1 cellular context compared by ENCODE assay signal in the genomic region with DNA sequence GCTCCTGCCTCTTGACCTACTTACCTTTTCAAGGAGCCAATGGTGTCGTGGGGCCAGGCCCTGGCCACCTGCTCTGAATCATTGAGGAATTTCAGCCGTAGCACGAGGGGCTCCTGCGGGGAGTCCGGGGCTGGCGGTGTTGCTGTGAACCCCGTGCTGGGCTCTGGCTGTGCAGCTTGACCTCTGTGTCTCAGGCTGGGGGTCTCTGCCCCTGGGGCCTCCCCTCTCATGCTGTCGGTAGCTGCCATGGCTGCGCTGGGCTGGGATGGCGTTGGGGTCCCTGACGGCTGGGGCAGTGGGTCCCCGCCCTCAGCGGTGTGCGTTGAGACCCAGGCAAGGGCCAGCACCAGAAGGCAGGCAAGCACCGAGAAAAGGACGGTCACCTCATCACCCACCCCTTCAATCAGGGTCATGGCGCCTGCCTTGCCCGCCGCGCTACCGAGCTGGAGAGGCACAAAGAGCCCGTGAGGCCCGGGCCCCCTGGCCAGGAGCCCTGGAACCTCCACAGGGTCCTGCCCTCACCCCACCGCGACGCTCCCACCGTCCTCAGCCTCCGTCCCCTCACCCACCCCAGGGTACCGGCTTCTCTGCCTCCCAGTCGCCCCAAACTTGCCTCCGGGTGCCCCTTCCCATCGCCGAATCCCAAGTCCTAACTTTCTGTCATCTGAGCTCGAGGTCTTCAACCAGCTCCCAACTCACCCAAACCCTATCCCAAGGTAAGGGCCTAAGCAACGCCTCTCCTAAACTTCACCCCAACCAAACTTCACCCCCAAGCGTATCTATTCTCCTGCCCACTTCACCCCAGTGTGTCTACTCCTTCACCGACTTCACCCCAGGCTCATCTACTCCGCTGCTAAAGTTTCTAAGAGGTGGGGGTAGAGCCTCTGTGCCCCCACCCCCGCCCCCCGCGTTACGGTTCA.
TF ChIP-seq lines count a peak whose summit lies in the region.

No MANE protein-coding gene starts in this region.

TF ChIP-seq in K562, 482 proteins besides CTCF, POLR2A, EP300 and RAD21 (continued from another document and continues in another):
- peak; percentile 22; the same call in 1 of the 2 replicates for TF ChIP-seq ZNF407 (IDR thresholded peaks at IDR 0.05; ENCODE audit: low read depth)
- no peak for TF ChIP-seq PRPF4 (IDR thresholded peaks at IDR 0.05; ENCODE audit: insufficient read depth, low read depth, low read length, poor library complexity, severe bottlenecking)
- TF ChIP-seq, protein P1, sequence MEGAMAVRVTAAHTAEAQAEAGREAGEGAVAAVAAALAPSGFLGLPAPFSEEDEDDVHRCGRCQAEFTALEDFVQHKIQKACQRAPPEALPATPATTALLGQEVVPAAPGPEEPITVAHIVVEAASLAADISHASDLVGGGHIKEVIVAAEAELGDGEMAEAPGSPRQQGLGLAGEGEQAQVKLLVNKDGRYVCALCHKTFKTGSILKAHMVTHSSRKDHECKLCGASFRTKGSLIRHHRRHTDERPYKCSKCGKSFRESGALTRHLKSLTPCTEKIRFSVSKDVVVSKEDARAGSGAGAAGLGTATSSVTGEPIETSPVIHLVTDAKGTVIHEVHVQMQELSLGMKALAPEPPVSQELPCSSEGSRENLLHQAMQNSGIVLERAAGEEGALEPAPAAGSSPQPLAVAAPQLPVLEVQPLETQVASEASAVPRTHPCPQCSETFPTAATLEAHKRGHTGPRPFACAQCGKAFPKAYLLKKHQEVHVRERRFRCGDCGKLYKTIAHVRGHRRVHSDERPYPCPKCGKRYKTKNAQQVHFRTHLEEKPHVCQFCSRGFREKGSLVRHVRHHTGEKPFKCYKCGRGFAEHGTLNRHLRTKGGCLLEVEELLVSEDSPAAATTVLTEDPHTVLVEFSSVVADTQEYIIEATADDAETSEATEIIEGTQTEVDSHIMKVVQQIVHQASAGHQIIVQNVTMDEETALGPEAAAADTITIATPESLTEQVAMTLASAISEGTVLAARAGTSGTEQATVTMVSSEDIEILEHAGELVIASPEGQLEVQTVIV (CRISPR knock-in tag; IDR thresholded peaks at IDR 0.05; ENCODE audit: borderline replicate concordance): no peak
- TF ChIP-seq FOXM1 (IDR thresholded peaks at IDR 0.05; ENCODE audit: low read depth): peak; percentile 30; the same call in 1 of the 2 replicates
- no peak for TF ChIP-seq FOXM1 (CRISPR knock-in tag; IDR thresholded peaks at IDR 0.05; ENCODE audit: low read depth)
- TF ChIP-seq TCF7L2 (IDR thresholded peaks at IDR 0.05; ENCODE audit: low read depth, low read length): no peak
- no peak for TF ChIP-seq POLR3G (IDR thresholded peaks at IDR 0.05; ENCODE audit: extremely low read depth, insufficient read length, insufficient replicate concordance)
- peak; percentile 16; the same call in 1 of the 2 replicates for TF ChIP-seq PHB (CRISPR knock-in tag; IDR thresholded peaks at IDR 0.05)
- TF ChIP-seq, protein P2, sequence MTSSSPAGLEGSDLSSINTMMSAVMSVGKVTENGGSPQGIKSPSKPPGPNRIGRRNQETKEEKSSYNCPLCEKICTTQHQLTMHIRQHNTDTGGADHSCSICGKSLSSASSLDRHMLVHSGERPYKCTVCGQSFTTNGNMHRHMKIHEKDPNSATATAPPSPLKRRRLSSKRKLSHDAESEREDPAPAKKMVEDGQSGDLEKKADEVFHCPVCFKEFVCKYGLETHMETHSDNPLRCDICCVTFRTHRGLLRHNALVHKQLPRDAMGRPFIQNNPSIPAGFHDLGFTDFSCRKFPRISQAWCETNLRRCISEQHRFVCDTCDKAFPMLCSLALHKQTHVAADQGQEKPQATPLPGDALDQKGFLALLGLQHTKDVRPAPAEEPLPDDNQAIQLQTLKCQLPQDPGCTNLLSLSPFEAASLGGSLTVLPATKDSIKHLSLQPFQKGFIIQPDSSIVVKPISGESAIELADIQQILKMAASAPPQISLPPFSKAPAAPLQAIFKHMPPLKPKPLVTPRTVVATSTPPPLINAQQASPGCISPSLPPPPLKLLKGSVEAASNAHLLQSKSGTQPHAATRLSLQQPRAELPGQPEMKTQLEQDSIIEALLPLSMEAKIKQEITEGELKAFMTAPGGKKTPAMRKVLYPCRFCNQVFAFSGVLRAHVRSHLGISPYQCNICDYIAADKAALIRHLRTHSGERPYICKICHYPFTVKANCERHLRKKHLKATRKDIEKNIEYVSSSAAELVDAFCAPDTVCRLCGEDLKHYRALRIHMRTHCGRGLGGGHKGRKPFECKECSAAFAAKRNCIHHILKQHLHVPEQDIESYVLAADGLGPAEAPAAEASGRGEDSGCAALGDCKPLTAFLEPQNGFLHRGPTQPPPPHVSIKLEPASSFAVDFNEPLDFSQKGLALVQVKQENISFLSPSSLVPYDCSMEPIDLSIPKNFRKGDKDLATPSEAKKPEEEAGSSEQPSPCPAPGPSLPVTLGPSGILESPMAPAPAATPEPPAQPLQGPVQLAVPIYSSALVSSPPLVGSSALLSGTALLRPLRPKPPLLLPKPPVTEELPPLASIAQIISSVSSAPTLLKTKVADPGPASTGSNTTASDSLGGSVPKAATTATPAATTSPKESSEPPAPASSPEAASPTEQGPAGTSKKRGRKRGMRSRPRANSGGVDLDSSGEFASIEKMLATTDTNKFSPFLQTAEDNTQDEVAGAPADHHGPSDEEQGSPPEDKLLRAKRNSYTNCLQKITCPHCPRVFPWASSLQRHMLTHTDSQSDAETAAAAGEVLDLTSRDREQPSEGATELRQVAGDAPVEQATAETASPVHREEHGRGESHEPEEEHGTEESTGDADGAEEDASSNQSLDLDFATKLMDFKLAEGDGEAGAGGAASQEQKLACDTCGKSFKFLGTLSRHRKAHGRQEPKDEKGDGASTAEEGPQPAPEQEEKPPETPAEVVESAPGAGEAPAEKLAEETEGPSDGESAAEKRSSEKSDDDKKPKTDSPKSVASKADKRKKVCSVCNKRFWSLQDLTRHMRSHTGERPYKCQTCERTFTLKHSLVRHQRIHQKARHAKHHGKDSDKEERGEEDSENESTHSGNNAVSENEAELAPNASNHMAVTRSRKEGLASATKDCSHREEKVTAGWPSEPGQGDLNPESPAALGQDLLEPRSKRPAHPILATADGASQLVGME (CRISPR knock-in tag; IDR thresholded peaks at IDR 0.05): 0 out of 2 replicates have a peak, but pooled peaks have one; percentile 46
- TF ChIP-seq, protein P3, sequence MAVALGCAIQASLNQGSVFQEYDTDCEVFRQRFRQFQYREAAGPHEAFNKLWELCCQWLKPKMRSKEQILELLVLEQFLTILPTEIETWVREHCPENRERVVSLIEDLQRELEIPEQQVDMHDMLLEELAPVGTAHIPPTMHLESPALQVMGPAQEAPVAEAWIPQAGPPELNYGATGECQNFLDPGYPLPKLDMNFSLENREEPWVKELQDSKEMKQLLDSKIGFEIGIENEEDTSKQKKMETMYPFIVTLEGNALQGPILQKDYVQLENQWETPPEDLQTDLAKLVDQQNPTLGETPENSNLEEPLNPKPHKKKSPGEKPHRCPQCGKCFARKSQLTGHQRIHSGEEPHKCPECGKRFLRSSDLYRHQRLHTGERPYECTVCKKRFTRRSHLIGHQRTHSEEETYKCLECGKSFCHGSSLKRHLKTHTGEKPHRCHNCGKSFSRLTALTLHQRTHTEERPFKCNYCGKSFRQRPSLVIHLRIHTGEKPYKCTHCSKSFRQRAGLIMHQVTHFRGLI (CRISPR knock-in tag; IDR thresholded peaks at IDR 0.05): no peak
- TF ChIP-seq, protein P4, sequence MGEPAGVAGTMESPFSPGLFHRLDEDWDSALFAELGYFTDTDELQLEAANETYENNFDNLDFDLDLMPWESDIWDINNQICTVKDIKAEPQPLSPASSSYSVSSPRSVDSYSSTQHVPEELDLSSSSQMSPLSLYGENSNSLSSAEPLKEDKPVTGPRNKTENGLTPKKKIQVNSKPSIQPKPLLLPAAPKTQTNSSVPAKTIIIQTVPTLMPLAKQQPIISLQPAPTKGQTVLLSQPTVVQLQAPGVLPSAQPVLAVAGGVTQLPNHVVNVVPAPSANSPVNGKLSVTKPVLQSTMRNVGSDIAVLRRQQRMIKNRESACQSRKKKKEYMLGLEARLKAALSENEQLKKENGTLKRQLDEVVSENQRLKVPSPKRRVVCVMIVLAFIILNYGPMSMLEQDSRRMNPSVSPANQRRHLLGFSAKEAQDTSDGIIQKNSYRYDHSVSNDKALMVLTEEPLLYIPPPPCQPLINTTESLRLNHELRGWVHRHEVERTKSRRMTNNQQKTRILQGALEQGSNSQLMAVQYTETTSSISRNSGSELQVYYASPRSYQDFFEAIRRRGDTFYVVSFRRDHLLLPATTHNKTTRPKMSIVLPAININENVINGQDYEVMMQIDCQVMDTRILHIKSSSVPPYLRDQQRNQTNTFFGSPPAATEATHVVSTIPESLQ (CRISPR knock-in tag; IDR thresholded peaks at IDR 0.05): peak; percentile 94; the same call in 1 of the 2 replicates
- TF ChIP-seq ZNF395 (CRISPR knock-in tag; IDR thresholded peaks at IDR 0.05): peak; percentile 20; the same call in 1 of the 2 replicates
- no peak for TF ChIP-seq ZNF830 (CRISPR knock-in tag; IDR thresholded peaks at IDR 0.05)
- TF ChIP-seq THRB (CRISPR knock-in tag; conservative IDR thresholded peaks at IDR 0.05): peak; percentile 54; the same call in 1 of the 2 replicates
- TF ChIP-seq, protein P5, sequence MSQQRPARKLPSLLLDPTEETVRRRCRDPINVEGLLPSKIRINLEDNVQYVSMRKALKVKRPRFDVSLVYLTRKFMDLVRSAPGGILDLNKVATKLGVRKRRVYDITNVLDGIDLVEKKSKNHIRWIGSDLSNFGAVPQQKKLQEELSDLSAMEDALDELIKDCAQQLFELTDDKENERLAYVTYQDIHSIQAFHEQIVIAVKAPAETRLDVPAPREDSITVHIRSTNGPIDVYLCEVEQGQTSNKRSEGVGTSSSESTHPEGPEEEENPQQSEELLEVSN (IDR thresholded peaks at IDR 0.05; ENCODE audit: borderline replicate concordance in 1 of 2, extremely low read depth in 1 of 2, insufficient read depth in 1 of 2, insufficient read length in 1 of 2, low read depth in 1 of 2, low read length in 1 of 2, poor library complexity in 1 of 2, severe bottlenecking in 1 of 2): peak; percentile 46 to 79
- TF ChIP-seq GATAD2B (IDR thresholded peaks at IDR 0.05; ENCODE audit: borderline replicate concordance): no peak
- TF ChIP-seq, protein P6, sequence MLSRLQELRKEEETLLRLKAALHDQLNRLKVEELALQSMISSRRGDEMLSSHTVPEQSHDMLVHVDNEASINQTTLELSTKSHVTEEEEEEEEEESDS (CRISPR knock-in tag; IDR thresholded peaks at IDR 0.05): no peak
- no peak for TF ChIP-seq ZKSCAN3 (CRISPR knock-in tag; IDR thresholded peaks at IDR 0.05)
- no peak for TF ChIP-seq CBX2 (IDR thresholded peaks at IDR 0.05; ENCODE audit: insufficient read depth, low read length, poor library complexity, severe bottlenecking)
